ENCODE assay signal across 29 cellular contexts in genomic region chr12:46050805-46051204, GRCh38.
"Had no signal": no experiment of that assay in that cellular context is flagged by ENCODE, and none has a peak within 500 bp of the region (broad histone marks: within the 10 kb centered on the region; RNA-seq: fewer than 3 reads in every experiment).

No MANE protein-coding gene starts in this region.

- ATAC-seq: effector memory CD8-positive, alpha-beta T cell; esophagus mucosa; foreskin keratinocyte; gastrocnemius medialis; gastroesophageal sphincter; heart left ventricle; heart right ventricle had no signal

- H3K27ac Mint-ChIP-seq: dendritic cell treated with granulocyte-macrophage colony-stimulating factor and Interleukin-4, amounts not matched to agents 40 ng/mL and 50 ng/mL, for 4 days; effector memory CD8-positive, alpha-beta T cell; endodermal cell had no signal

- H3K4me1 ChIP-seq: colonic mucosa, esophagus muscularis mucosa, esophagus squamous epithelium, foreskin keratinocyte, gastrocnemius medialis, gastroesophageal sphincter, heart left ventricle, heart right ventricle had no signal

- H3K27me3 Mint-ChIP-seq: dendritic cell treated with granulocyte-macrophage colony-stimulating factor and Interleukin-4, amounts not matched to agents 40 ng/mL and 50 ng/mL, for 4 days had no signal

- H3K9me3 ChIP-seq: colonic mucosa had no signal

- H3K4me3 ChIP-seq: colonic mucosa, coronary artery, dorsolateral prefrontal cortex, esophagus muscularis mucosa, esophagus squamous epithelium, gastrocnemius medialis, gastroesophageal sphincter, heart left ventricle, heart right ventricle had no signal

- H3K4me1 Mint-ChIP-seq: endodermal cell had no signal

- DNase-seq: colonic mucosa; cortex of kidney; dermis blood vessel endothelial cell; dorsolateral prefrontal cortex; effector CD4-positive, alpha-beta T cell; effector CD8-positive, alpha-beta T cell; effector memory CD4-positive, alpha-beta T cell; effector memory CD8-positive, alpha-beta T cell; endodermal cell; erythroblast; esophagus squamous epithelium; foreskin fibroblast; foreskin keratinocyte; foreskin melanocyte; gastrocnemius medialis; glutamatergic neuron; head of caudate nucleus; heart left ventricle; heart right ventricle had no signal

- FAIRE-seq: colon, endometrium, endothelial cell of umbilical vein, frontal cortex had no signal

- H3K27me3 ChIP-seq: colonic mucosa, dorsolateral prefrontal cortex, esophagus muscularis mucosa, esophagus squamous epithelium, gastrocnemius medialis, gastroesophageal sphincter, heart left ventricle, heart right ventricle had no signal

- H3K4me3 Mint-ChIP-seq: dendritic cell treated with granulocyte-macrophage colony-stimulating factor and Interleukin-4, amounts not matched to agents 40 ng/mL and 50 ng/mL, for 4 days; effector memory CD8-positive, alpha-beta T cell; endodermal cell had no signal

- H3K36me3 ChIP-seq: colonic mucosa, esophagus squamous epithelium, gastrocnemius medialis, gastroesophageal sphincter, heart left ventricle, heart right ventricle had no signal

- H3K27ac ChIP-seq: colonic mucosa, coronary artery, dorsolateral prefrontal cortex, epithelial cell of prostate, esophagus muscularis mucosa, esophagus squamous epithelium, foreskin keratinocyte, gastrocnemius medialis, gastroesophageal sphincter, heart left ventricle, heart right ventricle had no signal
